1 cellular context compared by ENCODE assay signal in the genomic region with DNA sequence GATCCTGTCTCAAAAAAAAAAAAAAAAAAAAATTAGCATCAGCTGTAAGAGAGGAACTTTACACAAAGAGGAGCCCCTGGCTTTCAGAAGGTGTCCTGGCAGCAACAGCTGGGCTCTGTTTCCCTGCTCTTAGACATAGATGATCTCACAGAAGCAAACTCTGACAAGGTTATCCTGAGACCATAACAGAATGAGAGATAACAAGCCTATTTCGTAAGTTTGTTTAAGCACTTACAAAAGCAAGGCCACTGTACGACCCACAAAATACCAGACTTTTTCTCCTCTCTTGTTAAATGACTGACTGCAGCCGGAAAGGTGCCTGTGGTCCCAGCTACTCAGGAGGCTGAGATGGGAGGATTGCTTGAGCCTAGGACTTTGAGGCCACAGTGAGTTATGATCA.
TF ChIP-seq lines count a peak whose summit lies in the region.

No MANE protein-coding gene starts in this region.

TF ChIP-seq in IMR-90, 13 proteins besides CTCF, POLR2A, EP300 and RAD21:
- TF ChIP-seq CEBPB (IDR thresholded peaks at IDR 0.05; ENCODE audit: low read depth, low read length) = peak; percentile 62
- no peak for TF ChIP-seq MXI1 (IDR thresholded peaks at IDR 0.05; ENCODE audit: borderline replicate concordance, low read depth, low read length)
TF ChIP-seq in IMR-90: peak in this region for 1.
